In the genomic region with DNA sequence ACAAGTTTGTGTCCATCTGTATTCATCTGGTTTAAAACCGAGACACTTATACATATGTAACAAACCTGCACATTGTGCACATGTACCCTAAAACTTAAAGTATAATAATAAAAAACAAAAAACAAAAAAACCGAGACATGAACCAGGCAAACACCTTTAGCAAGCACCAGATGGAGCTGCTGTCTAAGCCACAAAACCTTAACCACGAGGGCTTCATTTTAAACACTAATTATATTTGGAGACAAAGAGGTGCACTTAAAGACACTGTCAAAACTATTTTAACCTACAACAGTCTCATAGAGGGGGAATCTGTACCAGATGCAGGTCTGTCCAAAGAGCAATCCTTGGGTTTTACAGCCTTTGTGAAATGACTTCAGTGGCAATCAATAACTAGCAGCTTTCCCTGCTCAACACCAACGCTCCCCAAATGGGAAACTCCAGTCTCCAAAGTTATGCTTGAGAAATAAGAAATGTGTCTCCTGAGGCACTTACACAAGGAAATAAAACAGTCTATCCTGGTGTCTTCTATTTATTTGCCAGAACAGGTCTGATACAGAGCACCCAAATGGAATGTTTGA, we compare ENCODE assay signal across 1 cellular context.
TF ChIP-seq lines count a peak whose summit lies in the region.

No MANE protein-coding gene starts in this region.

TF ChIP-seq in HCT116, 20 proteins besides CTCF, POLR2A, EP300 and RAD21 (continued from another document):
- TF ChIP-seq YY1 (IDR thresholded peaks at IDR 0.05; ENCODE audit: extremely low read depth, insufficient replicate concordance, low read depth, low read length) (no peak), EZH2phosphoT487 (IDR thresholded peaks at IDR 0.05; ENCODE audit: borderline replicate concordance) (no peak), ZNF274 (IDR thresholded peaks at IDR 0.05; ENCODE audit: low read depth, low read length) (no peak), CEBPB (IDR thresholded peaks at IDR 0.05; ENCODE audit: low read depth) (no peak), ZFX (IDR thresholded peaks at IDR 0.05) (no peak), SP1 (IDR thresholded peaks at IDR 0.05; ENCODE audit: low read depth) (no peak), TCF7L2 (IDR thresholded peaks at IDR 0.05; ENCODE audit: borderline replicate concordance, extremely low read depth, insufficient read depth, insufficient read length) (no peak), SRF (IDR thresholded peaks at IDR 0.05; ENCODE audit: low read depth) (no peak)
